In the genomic region with DNA sequence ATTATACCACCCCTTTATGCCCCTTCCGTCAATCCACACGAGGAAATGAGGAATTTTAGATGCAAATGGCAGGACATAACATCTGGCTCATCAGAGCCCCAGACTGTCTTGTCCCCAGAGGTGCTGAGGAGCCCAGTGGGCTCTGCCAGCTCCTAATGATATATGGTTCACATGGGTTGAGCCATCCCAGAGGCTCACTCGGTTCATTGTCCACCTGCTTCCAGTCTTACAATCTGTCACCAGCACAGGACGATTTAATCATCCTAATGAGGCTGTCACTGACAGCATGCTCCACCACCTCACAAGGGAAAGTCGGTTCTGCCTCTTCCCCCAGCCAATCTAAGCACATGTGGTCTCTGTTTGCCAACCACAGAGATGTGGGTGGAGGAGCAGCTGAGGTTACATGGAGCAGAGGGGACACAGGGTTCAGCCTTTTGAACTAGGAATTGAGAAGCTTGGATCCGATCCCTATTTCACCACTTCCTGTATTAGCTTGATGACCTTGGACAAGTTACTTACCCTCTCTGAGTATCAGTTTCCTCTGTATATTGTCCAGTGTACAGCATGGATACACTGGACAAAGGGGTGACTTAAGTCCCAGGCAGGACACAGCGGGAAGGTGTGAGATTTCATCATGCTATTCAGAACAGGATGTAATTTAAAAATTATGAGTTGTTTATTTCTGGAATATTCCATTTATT, we compare ENCODE assay signal across 8 cellular contexts. TPM values are rescaled to one million over a fixed set of nuclear protein-coding genes. Genes with fewer than 3 reads are reported as not detected.
A peak's percentile ranks its signal among the peaks of the same experiment; 100 is the strongest.
DNase-seq lines count a peak whose midpoint lies in the region; ATAC-seq and TF ChIP-seq lines count a peak whose summit lies in the region.
"Had no signal": no experiment of that assay in that cellular context is flagged by ENCODE, and none has a peak within 500 bp of the region (broad histone marks: within the 10 kb centered on the region; RNA-seq: fewer than 3 reads in every experiment).

No MANE protein-coding gene starts in this region.

- H3K9me3 ChIP-seq in skeletal muscle satellite cell (replicated peaks; ENCODE audit: low read length) = no peaks in the 10 kb centered on the region

- TF ChIP-seq CTCF in fibroblast of mammary gland (conservative IDR thresholded peaks at IDR 0.05; ENCODE audit: control insufficient read depth, insufficient read depth, low read depth, low read length) = no peak

- H3K27me3 ChIP-seq in skeletal muscle satellite cell (ENCODE audit: control insufficient read depth, insufficient read depth, low read length) = peaks cover 6% of the 10 kb centered on the region

- H3K4me3 ChIP-seq in fibroblast of mammary gland (ENCODE audit: control insufficient read depth, low read depth, low read length) (no peak overlapping the region), skeletal muscle satellite cell (ENCODE audit: low read length) (no peak overlapping the region)

- no peaks in the 10 kb centered on the region for H3K36me3 ChIP-seq in skeletal muscle satellite cell (ENCODE audit: insufficient read depth, low read length)

- DNase-seq in HuH-7 (ENCODE audit: low spot score) = peak; percentile 83
- DNase-seq in fibroblast of mammary gland (ENCODE audit: low read depth) = peak; percentile 80
- DNase-seq in foreskin melanocyte = no peak
- no peak for DNase-seq in cortex of kidney (lab: John Stamatoyannopoulos, UW)
- DNase-seq: activated CD4-positive, alpha-beta T cell treated with anti-CD3 and anti-CD28 coated beads, Interleukin-2, amount 50 U/mL, for 1 hour had no signal

- H3K4me1 ChIP-seq in skeletal muscle satellite cell (ENCODE audit: control insufficient read depth, insufficient read depth, low read length) = peaks cover 27% of the 10 kb centered on the region

- H3K4me2 ChIP-seq in skeletal muscle satellite cell (ENCODE audit: low read length) = peak overlapping the region; percentile 23

- ATAC-seq in HG02938 (IDR thresholded peaks at IDR 0.05; ENCODE audit: unreplicated experiment) = no peak

- H3K9ac ChIP-seq in skeletal muscle satellite cell (ENCODE audit: low read depth, low read length) = no peak overlapping the region

TF ChIP-seq in PFSK-1, 5 proteins besides CTCF, POLR2A, EP300 and RAD21:
- TF ChIP-seq TAF1 (IDR thresholded peaks at IDR 0.05; ENCODE audit: borderline replicate concordance, insufficient read depth, low read length) (no peak), FOXP2 (optimal IDR thresholded peaks at IDR 0.05; ENCODE audit: borderline replicate concordance, extremely low read depth, extremely low read length, insufficient read depth) (peak; percentile 15), POLR2AphosphoS5 (IDR thresholded peaks at IDR 0.05; ENCODE audit: low read depth, low read length) (no peak), SIN3A (IDR thresholded peaks at IDR 0.05; ENCODE audit: borderline replicate concordance, insufficient read depth, low read length) (no peak)
- TF ChIP-seq, protein P1, sequence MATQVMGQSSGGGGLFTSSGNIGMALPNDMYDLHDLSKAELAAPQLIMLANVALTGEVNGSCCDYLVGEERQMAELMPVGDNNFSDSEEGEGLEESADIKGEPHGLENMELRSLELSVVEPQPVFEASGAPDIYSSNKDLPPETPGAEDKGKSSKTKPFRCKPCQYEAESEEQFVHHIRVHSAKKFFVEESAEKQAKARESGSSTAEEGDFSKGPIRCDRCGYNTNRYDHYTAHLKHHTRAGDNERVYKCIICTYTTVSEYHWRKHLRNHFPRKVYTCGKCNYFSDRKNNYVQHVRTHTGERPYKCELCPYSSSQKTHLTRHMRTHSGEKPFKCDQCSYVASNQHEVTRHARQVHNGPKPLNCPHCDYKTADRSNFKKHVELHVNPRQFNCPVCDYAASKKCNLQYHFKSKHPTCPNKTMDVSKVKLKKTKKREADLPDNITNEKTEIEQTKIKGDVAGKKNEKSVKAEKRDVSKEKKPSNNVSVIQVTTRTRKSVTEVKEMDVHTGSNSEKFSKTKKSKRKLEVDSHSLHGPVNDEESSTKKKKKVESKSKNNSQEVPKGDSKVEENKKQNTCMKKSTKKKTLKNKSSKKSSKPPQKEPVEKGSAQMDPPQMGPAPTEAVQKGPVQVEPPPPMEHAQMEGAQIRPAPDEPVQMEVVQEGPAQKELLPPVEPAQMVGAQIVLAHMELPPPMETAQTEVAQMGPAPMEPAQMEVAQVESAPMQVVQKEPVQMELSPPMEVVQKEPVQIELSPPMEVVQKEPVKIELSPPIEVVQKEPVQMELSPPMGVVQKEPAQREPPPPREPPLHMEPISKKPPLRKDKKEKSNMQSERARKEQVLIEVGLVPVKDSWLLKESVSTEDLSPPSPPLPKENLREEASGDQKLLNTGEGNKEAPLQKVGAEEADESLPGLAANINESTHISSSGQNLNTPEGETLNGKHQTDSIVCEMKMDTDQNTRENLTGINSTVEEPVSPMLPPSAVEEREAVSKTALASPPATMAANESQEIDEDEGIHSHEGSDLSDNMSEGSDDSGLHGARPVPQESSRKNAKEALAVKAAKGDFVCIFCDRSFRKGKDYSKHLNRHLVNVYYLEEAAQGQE (IDR thresholded peaks at IDR 0.05; ENCODE audit: insufficient read depth in 1 of 2, low read depth in 2 of 2, low read length in 2 of 2) = 0 out of 4 replicates have a peak, but pooled peaks of 1 of the 2 experiments have one; percentile 30

RNA-seq across cellular contexts. Expression of a gene that starts 27.0 kb away (rescaled TPM):
- polyA plus RNA-seq in PFSK-1 (2012; ENCODE audit: insufficient read length, low read depth) = 34.0 TPM
- total RNA-seq in skeletal muscle satellite cell (2012; rRNA removed) = 28.4 and 29.9 TPM in 2 replicates

RNA-seq across cellular contexts. Expression of a gene that starts 58.0 kb away (rescaled TPM):
- polyA plus RNA-seq in PFSK-1 (2012; ENCODE audit: insufficient read length, low read depth) = 36.5 TPM
- total RNA-seq in skeletal muscle satellite cell (2012; rRNA removed) = 26.4 and 27.7 TPM in 2 replicates

Comparison
In these comparisons a context has a peak if more than half of its experiments do, and no peak if none do; other contexts are left out.
1. DNase-seq: peak in HuH-7 (single experiment) and fibroblast of mammary gland (single experiment); none in foreskin melanocyte (single experiment) and cortex of kidney (single experiment).